Comparison of ENCODE assay signal across 1 cellular context in genomic region chr14:35158951-35159653, GRCh38.
TF ChIP-seq lines count a peak whose summit lies in the region.

No MANE protein-coding gene starts in this region.

TF ChIP-seq in HepG2, 621 proteins besides CTCF, POLR2A, EP300 and RAD21 (continued from another document and continues in another):
- TF ChIP-seq SRSF1 (optimal IDR thresholded peaks at IDR 0.05; ENCODE audit: low read depth, low read length), result no peak
- TF ChIP-seq ARID2 (CRISPR knock-in tag; IDR thresholded peaks at IDR 0.05; ENCODE audit: borderline replicate concordance), result no peak
- no peak for TF ChIP-seq PREB (CRISPR knock-in tag; IDR thresholded peaks at IDR 0.05)
- TF ChIP-seq DNMT1 (CRISPR knock-in tag; IDR thresholded peaks at IDR 0.05), result no peak
- TF ChIP-seq, protein P1, sequence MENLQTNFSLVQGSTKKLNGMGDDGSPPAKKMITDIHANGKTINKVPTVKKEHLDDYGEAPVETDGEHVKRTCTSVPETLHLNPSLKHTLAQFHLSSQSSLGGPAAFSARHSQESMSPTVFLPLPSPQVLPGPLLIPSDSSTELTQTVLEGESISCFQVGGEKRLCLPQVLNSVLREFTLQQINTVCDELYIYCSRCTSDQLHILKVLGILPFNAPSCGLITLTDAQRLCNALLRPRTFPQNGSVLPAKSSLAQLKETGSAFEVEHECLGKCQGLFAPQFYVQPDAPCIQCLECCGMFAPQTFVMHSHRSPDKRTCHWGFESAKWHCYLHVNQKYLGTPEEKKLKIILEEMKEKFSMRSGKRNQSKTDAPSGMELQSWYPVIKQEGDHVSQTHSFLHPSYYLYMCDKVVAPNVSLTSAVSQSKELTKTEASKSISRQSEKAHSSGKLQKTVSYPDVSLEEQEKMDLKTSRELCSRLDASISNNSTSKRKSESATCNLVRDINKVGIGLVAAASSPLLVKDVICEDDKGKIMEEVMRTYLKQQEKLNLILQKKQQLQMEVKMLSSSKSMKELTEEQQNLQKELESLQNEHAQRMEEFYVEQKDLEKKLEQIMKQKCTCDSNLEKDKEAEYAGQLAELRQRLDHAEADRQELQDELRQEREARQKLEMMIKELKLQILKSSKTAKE (CRISPR knock-in tag; IDR thresholded peaks at IDR 0.05; ENCODE audit: borderline replicate concordance), result peak; percentile 48; the same call in 1 of the 2 replicates
- TF ChIP-seq TBL1XR1 (IDR thresholded peaks at IDR 0.05; ENCODE audit: borderline replicate concordance, low read length, partially characterized antibody), result peak; percentile 69
- no peak for TF ChIP-seq ZNF350 (CRISPR knock-in tag; IDR thresholded peaks at IDR 0.05; ENCODE audit: borderline replicate concordance, low read depth)
- peak; percentile 18; the same call in 1 of the 2 replicates for TF ChIP-seq HOXA3 (CRISPR knock-in tag; IDR thresholded peaks at IDR 0.05)
- no peak for TF ChIP-seq ZNF782 (CRISPR knock-in tag; IDR thresholded peaks at IDR 0.05; ENCODE audit: borderline replicate concordance)
- TF ChIP-seq PAX8 (CRISPR knock-in tag; IDR thresholded peaks at IDR 0.05; ENCODE audit: borderline replicate concordance), result no peak
- no peak for TF ChIP-seq SAFB2 (CRISPR knock-in tag; IDR thresholded peaks at IDR 0.05; ENCODE audit: borderline replicate concordance, low read depth)
- no peak for TF ChIP-seq ZNF230 (CRISPR knock-in tag; IDR thresholded peaks at IDR 0.05)
- TF ChIP-seq, protein P2, sequence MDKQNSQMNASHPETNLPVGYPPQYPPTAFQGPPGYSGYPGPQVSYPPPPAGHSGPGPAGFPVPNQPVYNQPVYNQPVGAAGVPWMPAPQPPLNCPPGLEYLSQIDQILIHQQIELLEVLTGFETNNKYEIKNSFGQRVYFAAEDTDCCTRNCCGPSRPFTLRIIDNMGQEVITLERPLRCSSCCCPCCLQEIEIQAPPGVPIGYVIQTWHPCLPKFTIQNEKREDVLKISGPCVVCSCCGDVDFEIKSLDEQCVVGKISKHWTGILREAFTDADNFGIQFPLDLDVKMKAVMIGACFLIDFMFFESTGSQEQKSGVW (CRISPR knock-in tag; IDR thresholded peaks at IDR 0.05; ENCODE audit: borderline replicate concordance), result no peak
- 0 out of 2 replicates have a peak, but pooled peaks have one; percentile 34 for TF ChIP-seq DPF2 (CRISPR knock-in tag; IDR thresholded peaks at IDR 0.05; ENCODE audit: borderline replicate concordance, low read depth)
- TF ChIP-seq, protein P3, sequence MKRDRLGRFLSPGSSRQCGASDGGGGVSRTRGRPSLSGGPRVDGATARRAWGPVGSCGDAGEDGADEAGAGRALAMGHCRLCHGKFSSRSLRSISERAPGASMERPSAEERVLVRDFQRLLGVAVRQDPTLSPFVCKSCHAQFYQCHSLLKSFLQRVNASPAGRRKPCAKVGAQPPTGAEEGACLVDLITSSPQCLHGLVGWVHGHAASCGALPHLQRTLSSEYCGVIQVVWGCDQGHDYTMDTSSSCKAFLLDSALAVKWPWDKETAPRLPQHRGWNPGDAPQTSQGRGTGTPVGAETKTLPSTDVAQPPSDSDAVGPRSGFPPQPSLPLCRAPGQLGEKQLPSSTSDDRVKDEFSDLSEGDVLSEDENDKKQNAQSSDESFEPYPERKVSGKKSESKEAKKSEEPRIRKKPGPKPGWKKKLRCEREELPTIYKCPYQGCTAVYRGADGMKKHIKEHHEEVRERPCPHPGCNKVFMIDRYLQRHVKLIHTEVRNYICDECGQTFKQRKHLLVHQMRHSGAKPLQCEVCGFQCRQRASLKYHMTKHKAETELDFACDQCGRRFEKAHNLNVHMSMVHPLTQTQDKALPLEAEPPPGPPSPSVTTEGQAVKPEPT (CRISPR knock-in tag; IDR thresholded peaks at IDR 0.05; ENCODE audit: low read depth), result no peak
- no peak for TF ChIP-seq ZBTB3 (CRISPR knock-in tag; IDR thresholded peaks at IDR 0.05; ENCODE audit: borderline replicate concordance, low read depth)
- no peak for TF ChIP-seq HHEX (CRISPR knock-in tag; IDR thresholded peaks at IDR 0.05)
- TF ChIP-seq GTF2F1 (IDR thresholded peaks at IDR 0.05; ENCODE audit: low read length), result no peak
- TF ChIP-seq HNF4A (CRISPR knock-in tag; IDR thresholded peaks at IDR 0.05), result 0 out of 2 replicates have a peak, but pooled peaks have one; percentile 8
- no peak for TF ChIP-seq SIX1 (CRISPR knock-in tag; IDR thresholded peaks at IDR 0.05; ENCODE audit: borderline replicate concordance)
- TF ChIP-seq PHF21A (CRISPR knock-in tag; IDR thresholded peaks at IDR 0.05), result no peak
- TF ChIP-seq ZNF383 (CRISPR knock-in tag; IDR thresholded peaks at IDR 0.05; ENCODE audit: borderline replicate concordance), result no peak
- TF ChIP-seq XBP1 (CRISPR knock-in tag; IDR thresholded peaks at IDR 0.05), result no peak
- TF ChIP-seq KLF11 (CRISPR knock-in tag; IDR thresholded peaks at IDR 0.05), result no peak; the same call in 1 of the 2 replicates
- TF ChIP-seq, protein P4, sequence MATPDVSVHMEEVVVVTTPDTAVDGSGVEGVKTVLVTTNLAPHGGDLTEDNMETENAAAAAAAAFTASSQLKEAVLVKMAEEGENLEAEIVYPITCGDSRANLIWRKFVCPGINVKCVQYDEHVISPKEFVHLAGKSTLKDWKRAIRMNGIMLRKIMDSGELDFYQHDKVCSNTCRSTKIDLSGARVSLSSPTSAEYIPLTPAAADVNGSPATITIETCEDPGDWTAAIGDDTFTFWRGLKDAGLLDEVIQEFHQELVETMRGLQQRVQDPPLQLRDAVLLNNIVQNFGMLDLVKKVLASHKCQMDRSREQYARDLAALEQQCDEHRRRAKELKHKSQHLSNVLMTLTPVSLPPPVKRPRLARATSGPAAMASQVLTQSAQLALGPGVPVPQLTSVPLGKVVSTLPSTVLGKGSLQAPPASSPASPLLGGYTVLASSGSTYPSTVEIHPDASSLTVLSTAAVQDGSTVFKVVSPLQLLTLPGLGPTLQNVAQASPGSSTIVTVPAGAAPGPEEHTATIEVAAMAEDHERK (CRISPR knock-in tag; IDR thresholded peaks at IDR 0.05; ENCODE audit: low read depth), result no peak
- no peak for TF ChIP-seq TMF1 (CRISPR knock-in tag; IDR thresholded peaks at IDR 0.05; ENCODE audit: low read depth)
- no peak for TF ChIP-seq CREM (IDR thresholded peaks at IDR 0.05)
- no peak for TF ChIP-seq CREM (CRISPR knock-in tag; IDR thresholded peaks at IDR 0.05)
- no peak for TF ChIP-seq ZNF713 (CRISPR knock-in tag; IDR thresholded peaks at IDR 0.05)
- no peak for TF ChIP-seq BRCA1 (CRISPR knock-in tag; IDR thresholded peaks at IDR 0.05)
- no peak for TF ChIP-seq SAP130 (CRISPR knock-in tag; IDR thresholded peaks at IDR 0.05; ENCODE audit: low read depth)
- TF ChIP-seq POGK (CRISPR knock-in tag; conservative IDR thresholded peaks at IDR 0.05), result no peak
- no peak for TF ChIP-seq ZNF724P (CRISPR knock-in tag; IDR thresholded peaks at IDR 0.05; ENCODE audit: borderline replicate concordance)
- TF ChIP-seq LBX2 (CRISPR knock-in tag; IDR thresholded peaks at IDR 0.05; ENCODE audit: borderline replicate concordance), result no peak
- TF ChIP-seq ZNF557 (CRISPR knock-in tag; IDR thresholded peaks at IDR 0.05), result no peak
- no peak for TF ChIP-seq ZNF605 (CRISPR knock-in tag; IDR thresholded peaks at IDR 0.05)
- TF ChIP-seq ELF4 (CRISPR knock-in tag; IDR thresholded peaks at IDR 0.05; ENCODE audit: borderline replicate concordance), result no peak
- TF ChIP-seq AFF4 (CRISPR knock-in tag; IDR thresholded peaks at IDR 0.05), result no peak
- TF ChIP-seq, protein P5, sequence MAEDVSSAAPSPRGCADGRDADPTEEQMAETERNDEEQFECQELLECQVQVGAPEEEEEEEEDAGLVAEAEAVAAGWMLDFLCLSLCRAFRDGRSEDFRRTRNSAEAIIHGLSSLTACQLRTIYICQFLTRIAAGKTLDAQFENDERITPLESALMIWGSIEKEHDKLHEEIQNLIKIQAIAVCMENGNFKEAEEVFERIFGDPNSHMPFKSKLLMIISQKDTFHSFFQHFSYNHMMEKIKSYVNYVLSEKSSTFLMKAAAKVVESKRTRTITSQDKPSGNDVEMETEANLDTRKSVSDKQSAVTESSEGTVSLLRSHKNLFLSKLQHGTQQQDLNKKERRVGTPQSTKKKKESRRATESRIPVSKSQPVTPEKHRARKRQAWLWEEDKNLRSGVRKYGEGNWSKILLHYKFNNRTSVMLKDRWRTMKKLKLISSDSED (CRISPR knock-in tag; IDR thresholded peaks at IDR 0.05), result no peak
- TF ChIP-seq MZF1 (CRISPR knock-in tag; IDR thresholded peaks at IDR 0.05; ENCODE audit: borderline replicate concordance), result no peak
- TF ChIP-seq, protein P6, sequence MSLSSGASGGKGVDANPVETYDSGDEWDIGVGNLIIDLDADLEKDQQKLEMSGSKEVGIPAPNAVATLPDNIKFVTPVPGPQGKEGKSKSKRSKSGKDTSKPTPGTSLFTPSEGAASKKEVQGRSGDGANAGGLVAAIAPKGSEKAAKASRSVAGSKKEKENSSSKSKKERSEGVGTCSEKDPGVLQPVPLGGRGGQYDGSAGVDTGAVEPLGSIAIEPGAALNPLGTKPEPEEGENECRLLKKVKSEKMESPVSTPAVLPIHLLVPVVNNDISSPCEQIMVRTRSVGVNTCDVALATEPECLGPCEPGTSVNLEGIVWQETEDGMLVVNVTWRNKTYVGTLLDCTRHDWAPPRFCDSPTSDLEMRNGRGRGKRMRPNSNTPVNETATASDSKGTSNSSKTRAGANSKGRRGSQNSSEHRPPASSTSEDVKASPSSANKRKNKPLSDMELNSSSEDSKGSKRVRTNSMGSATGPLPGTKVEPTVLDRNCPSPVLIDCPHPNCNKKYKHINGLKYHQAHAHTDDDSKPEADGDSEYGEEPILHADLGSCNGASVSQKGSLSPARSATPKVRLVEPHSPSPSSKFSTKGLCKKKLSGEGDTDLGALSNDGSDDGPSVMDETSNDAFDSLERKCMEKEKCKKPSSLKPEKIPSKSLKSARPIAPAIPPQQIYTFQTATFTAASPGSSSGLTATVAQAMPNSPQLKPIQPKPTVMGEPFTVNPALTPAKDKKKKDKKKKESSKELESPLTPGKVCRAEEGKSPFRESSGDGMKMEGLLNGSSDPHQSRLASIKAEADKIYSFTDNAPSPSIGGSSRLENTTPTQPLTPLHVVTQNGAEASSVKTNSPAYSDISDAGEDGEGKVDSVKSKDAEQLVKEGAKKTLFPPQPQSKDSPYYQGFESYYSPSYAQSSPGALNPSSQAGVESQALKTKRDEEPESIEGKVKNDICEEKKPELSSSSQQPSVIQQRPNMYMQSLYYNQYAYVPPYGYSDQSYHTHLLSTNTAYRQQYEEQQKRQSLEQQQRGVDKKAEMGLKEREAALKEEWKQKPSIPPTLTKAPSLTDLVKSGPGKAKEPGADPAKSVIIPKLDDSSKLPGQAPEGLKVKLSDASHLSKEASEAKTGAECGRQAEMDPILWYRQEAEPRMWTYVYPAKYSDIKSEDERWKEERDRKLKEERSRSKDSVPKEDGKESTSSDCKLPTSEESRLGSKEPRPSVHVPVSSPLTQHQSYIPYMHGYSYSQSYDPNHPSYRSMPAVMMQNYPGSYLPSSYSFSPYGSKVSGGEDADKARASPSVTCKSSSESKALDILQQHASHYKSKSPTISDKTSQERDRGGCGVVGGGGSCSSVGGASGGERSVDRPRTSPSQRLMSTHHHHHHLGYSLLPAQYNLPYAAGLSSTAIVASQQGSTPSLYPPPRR (CRISPR knock-in tag; IDR thresholded peaks at IDR 0.05; ENCODE audit: borderline replicate concordance), result 0 out of 2 replicates have a peak, but pooled peaks have one; percentile 63
- no peak for TF ChIP-seq REXO4 (CRISPR knock-in tag; IDR thresholded peaks at IDR 0.05; ENCODE audit: borderline replicate concordance)
- TF ChIP-seq PAF1 (CRISPR knock-in tag; IDR thresholded peaks at IDR 0.05), result no peak
- TF ChIP-seq ZNF343 (CRISPR knock-in tag; IDR thresholded peaks at IDR 0.05), result no peak
